11 cellular contexts compared by ENCODE assay signal in the genomic region with DNA sequence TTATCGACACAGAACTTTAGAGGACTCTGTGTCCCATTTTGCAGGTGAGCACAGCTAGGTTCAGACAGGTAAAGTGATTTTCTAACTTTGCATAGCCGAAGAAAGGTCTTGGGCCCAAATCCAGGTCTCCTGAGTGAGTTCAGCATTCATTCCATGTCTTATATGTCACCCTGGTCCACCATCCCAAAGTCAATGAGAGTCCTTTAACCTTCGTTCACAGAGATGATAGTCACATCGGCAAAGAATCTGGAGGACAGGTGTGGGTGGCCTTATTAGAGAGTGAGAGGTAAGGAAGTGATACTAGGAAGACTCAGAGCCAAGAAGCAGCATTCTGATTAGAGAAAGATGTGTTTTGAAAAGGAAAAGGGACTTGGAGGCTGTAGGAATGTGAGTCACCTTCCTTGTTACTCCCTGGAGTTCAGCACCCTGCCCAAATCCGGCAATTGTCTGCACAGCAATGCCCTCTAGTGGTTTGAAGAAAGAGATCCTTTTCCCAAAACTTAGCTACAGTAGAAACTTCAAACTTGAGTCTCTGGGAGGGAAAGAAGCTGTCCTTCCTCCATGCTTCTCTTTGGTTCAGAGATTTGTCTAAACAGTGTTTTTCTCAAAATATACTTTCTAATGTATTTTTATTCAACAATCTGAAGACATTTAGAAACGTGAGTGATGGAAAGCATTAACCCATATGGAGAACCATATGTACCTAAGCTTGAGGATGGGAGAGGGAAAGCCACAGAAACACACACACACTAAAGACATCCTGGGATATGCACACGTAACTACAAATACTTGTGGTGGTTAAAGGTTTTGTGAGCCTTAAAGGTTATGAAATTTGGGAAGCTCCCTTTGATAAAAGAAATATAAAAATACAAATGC.
DNase-seq lines count a peak whose midpoint lies in the region; ATAC-seq, FAIRE-seq and TF ChIP-seq lines count a peak whose summit lies in the region.
"Had no signal": no experiment of that assay in that cellular context is flagged by ENCODE, and none has a peak within 500 bp of the region (broad histone marks: within the 10 kb centered on the region; RNA-seq: fewer than 3 reads in every experiment).

No MANE protein-coding gene starts in this region.

- H3K27me3 Mint-ChIP-seq in activated T-cell treated with anti-CD3 and anti-CD28 coated beads, Interleukin-2, amount 50 U/mL, for 4 hours (ENCODE audit: low read depth): no peaks in the 10 kb centered on the region
- H3K27me3 Mint-ChIP-seq: B cell, memory B cell had no signal

- TF ChIP-seq CTCF in epithelial cell of esophagus (IDR thresholded peaks at IDR 0.05; ENCODE audit: insufficient read depth, low read depth, low read length, missing control alignments): peak; percentile 38

- no peak overlapping the region for H3K4me3 Mint-ChIP-seq in activated T-cell treated with anti-CD3 and anti-CD28 coated beads, Interleukin-2, amount 50 U/mL, for 4 hours
- H3K4me3 Mint-ChIP-seq: B cell; memory B cell; T-helper 1 cell treated with Interleukin-12 subunit alpha and Interleukin-12 subunit beta and Interleukin-4 antibody, amounts not matched to agents 30 μg/mL and 1 μg/mL, for 36 hours had no signal

- H3K4me3 ChIP-seq in epithelial cell of esophagus (ENCODE audit: low read length): no peak overlapping the region

- no peaks in the 10 kb centered on the region for H3K36me3 Mint-ChIP-seq in activated T-cell treated with anti-CD3 and anti-CD28 coated beads, Interleukin-2, amount 50 U/mL, for 4 hours (ENCODE audit: insufficient read depth)
- H3K36me3 Mint-ChIP-seq: memory B cell had no signal

- ATAC-seq in activated T-cell treated with anti-CD3 and anti-CD28 coated beads, Interleukin-2, amount 50 U/mL, for 4 hours: no peak

- H3K4me1 Mint-ChIP-seq in activated T-cell treated with anti-CD3 and anti-CD28 coated beads, Interleukin-2, amount 50 U/mL, for 4 hours (ENCODE audit: low read depth): no peaks in the 10 kb centered on the region
- H3K4me1 Mint-ChIP-seq: B cell, memory B cell had no signal

- DNase-seq in NCI-H2171 treated with DMSO at 0.1 percent for 48 hours (lab: John Stamatoyannopoulos, UW) (peak; percentile 22), NCI-H2171 (lab: John Stamatoyannopoulos, UW) (no peak), NCI-H526 treated with DMSO at 0.1 percent for 48 hours (lab: John Stamatoyannopoulos, UW) (peak; percentile 8), epithelial cell of esophagus (ENCODE audit: low read depth) (peak; percentile 53), occipital lobe (lab: John Stamatoyannopoulos, UW) (peak; percentile 16), GM12892 (ENCODE audit: insufficient read length) (no peak), NK-92 (lab: John Stamatoyannopoulos, UW; ENCODE audit: unreplicated experiment) (no peak)
- no peak for DNase-seq in activated T-cell treated with anti-CD3 and anti-CD28 coated beads, Interleukin-2, amount 50 U/mL, for 4 hours

- TF ChIP-seq POLR2A in GM12892 (IDR thresholded peaks at IDR 0.05; ENCODE audit: low read depth, low read length): no peak

- no peak for FAIRE-seq in GM12892 (lab: Jason Lieb, UNC)

- H3K9me3 Mint-ChIP-seq in activated T-cell treated with anti-CD3 and anti-CD28 coated beads, Interleukin-2, amount 50 U/mL, for 4 hours: peaks cover 11% of the 10 kb centered on the region

Comparison
In these comparisons a context has a peak if more than half of its experiments do, and no peak if none do; other contexts are left out.
1. DNase-seq: peak in NCI-H2171 treated with DMSO at 0.1 percent for 48 hours (single experiment), NCI-H526 treated with DMSO at 0.1 percent for 48 hours (single experiment), epithelial cell of esophagus (single experiment) and occipital lobe (single experiment); none in NCI-H2171 (single experiment), GM12892 (single experiment), activated T-cell treated with anti-CD3 and anti-CD28 coated beads, Interleukin-2, amount 50 U/mL, for 4 hours (single experiment) and NK-92 (single experiment).